20 cellular contexts compared by ENCODE assay signal in genomic region chr2:187614756-187615155, GRCh38.
DNase-seq lines count a peak whose midpoint lies in the region; ATAC-seq lines count a peak whose summit lies in the region.
"Had no signal": no experiment of that assay in that cellular context is flagged by ENCODE, and none has a peak within 500 bp of the region (broad histone marks: within the 10 kb centered on the region; RNA-seq: fewer than 3 reads in every experiment).

No MANE protein-coding gene starts in this region.

- H3K4me3 Mint-ChIP-seq in stimulated activated naive CD8-positive, alpha-beta T cell treated with anti-CD3 and anti-CD28 coated beads, Interleukin-15, amount 100 ng/mL, for 72 hours, result no peak overlapping the region
- H3K4me3 Mint-ChIP-seq: activated T-cell treated with anti-CD3 and anti-CD28 coated beads, Interleukin-2, amount 50 U/mL, for 4 hours; nephron progenitor cell had no signal

- DNase-seq in Caki2 (ENCODE audit: low read depth), result peak; percentile 6
- peak; percentile 12 for DNase-seq in NCI-H226
- peak; percentile 50 for DNase-seq in fibroblast of gingiva (ENCODE audit: low read depth)
- peak; percentile 18 for DNase-seq in left kidney (ENCODE audit: low read depth, low spot score)
- DNase-seq in GDM1 (lab: John Stamatoyannopoulos, UW), result no peak
- no peak for DNase-seq in stimulated activated naive CD8-positive, alpha-beta T cell treated with anti-CD3 and anti-CD28 coated beads, Interleukin-15, amount 100 ng/mL, for 72 hours
- no peak for DNase-seq in NCI-H187 (lab: John Stamatoyannopoulos, UW)
- DNase-seq: activated CD4-positive, alpha-beta T cell treated with anti-CD3 and anti-CD28 coated beads for 4 hours; activated T-cell treated with anti-CD3 and anti-CD28 coated beads, Interleukin-2, amount 50 U/mL, for 4 hours; cortex of kidney; midbrain; NCI-H1694; NCI-H345; NCI-H748 treated with DMSO at 0.1 percent for 48 hours; nephron progenitor cell; stimulated activated CD4-positive, alpha-beta T cell treated with anti-CD3 and anti-CD28 coated beads, Interleukin-15, amount 100 ng/mL, for 24 hours; stimulated activated naive CD8-positive, alpha-beta T cell treated with anti-CD3 and anti-CD28 coated beads, Interleukin-15, Interleukin-2, amounts not matched to agents 100 U/mL and 50 U/mL, for 24 hours had no signal

- H3K4me1 Mint-ChIP-seq in stimulated activated naive CD8-positive, alpha-beta T cell treated with anti-CD3 and anti-CD28 coated beads, Interleukin-15, amount 100 ng/mL, for 72 hours, result no peaks in the 10 kb centered on the region

- ATAC-seq in stimulated activated naive CD8-positive, alpha-beta T cell treated with anti-CD3 and anti-CD28 coated beads, Interleukin-15, amount 100 ng/mL, for 72 hours, result no peak
- ATAC-seq in GM21619 (IDR thresholded peaks at IDR 0.05; ENCODE audit: unreplicated experiment), result no peak
- ATAC-seq: activated T-cell treated with anti-CD3 and anti-CD28 coated beads, Interleukin-2, amount 50 U/mL, for 4 hours; foreskin keratinocyte; sciatic nerve; stimulated activated naive CD8-positive, alpha-beta T cell treated with anti-CD3 and anti-CD28 coated beads, Interleukin-15, Interleukin-2, amounts not matched to agents 100 U/mL and 50 U/mL, for 24 hours had no signal

- no peaks in the 10 kb centered on the region for H3K9me3 Mint-ChIP-seq in stimulated activated naive CD8-positive, alpha-beta T cell treated with anti-CD3 and anti-CD28 coated beads, Interleukin-15, amount 100 ng/mL, for 72 hours
- H3K9me3 Mint-ChIP-seq: activated T-cell treated with anti-CD3 and anti-CD28 coated beads, Interleukin-2, amount 50 U/mL, for 4 hours; nephron progenitor cell had no signal

- H3K27me3 Mint-ChIP-seq in stimulated activated naive CD8-positive, alpha-beta T cell treated with anti-CD3 and anti-CD28 coated beads, Interleukin-15, amount 100 ng/mL, for 72 hours, result no peaks in the 10 kb centered on the region

- in situ Hi-C loops in Caki2 (cut with HindIII; ENCODE audit: low pct_unique_long_range_greater_than_20kb, low sequenced_read_pairs), result no loop called here

- H3K27ac Mint-ChIP-seq in stimulated activated naive CD8-positive, alpha-beta T cell treated with anti-CD3 and anti-CD28 coated beads, Interleukin-15, amount 100 ng/mL, for 72 hours, result no peak overlapping the region
- H3K27ac Mint-ChIP-seq: nephron progenitor cell had no signal

Comparison
In these comparisons a context has a peak if more than half of its experiments do, and no peak if none do; other contexts are left out.
1. DNase-seq: peak in Caki2 (single experiment), NCI-H226 (single experiment), fibroblast of gingiva (single experiment) and left kidney (single experiment); none in GDM1 (single experiment), stimulated activated naive CD8-positive, alpha-beta T cell treated with anti-CD3 and anti-CD28 coated beads, Interleukin-15, amount 100 ng/mL, for 72 hours (0 of 2) and NCI-H187 (0 of 2).